In genomic region chr20:44533928-44534327, GRCh38 we compare ENCODE assay signal across 19 cellular contexts. TPM values are rescaled to one million over a fixed set of nuclear protein-coding genes. Genes with fewer than 3 reads are reported as not detected.
DNase-seq lines count a peak whose midpoint lies in the region; ATAC-seq and TF ChIP-seq lines count a peak whose summit lies in the region.
"Had no signal": no experiment of that assay in that cellular context is flagged by ENCODE, and none has a peak within 500 bp of the region (broad histone marks: within the 10 kb centered on the region; RNA-seq: fewer than 3 reads in every experiment).

No MANE protein-coding gene starts in this region.

- CTCF ChIA-PET in SK-N-SH (lab: Yijun Ruan, JAX), result interaction anchor here (1.2 to 1.9 kb wide), 2 partner anchors 75 to 417 kb away, joined by 3 to 6 read pairs; no protein-coding TSS in a partner anchor

- TF ChIP-seq POLR2A in esophagus muscularis mucosa (IDR thresholded peaks at IDR 0.05; ENCODE audit: low read depth), result no peak
- no peak for TF ChIP-seq POLR2A in uterus (IDR thresholded peaks at IDR 0.05)

- WGBS in SK-N-SH (ENCODE audit: low lambda C conversion rate), result 93% methylated on average over 4 of the region's 4 CpGs
- 48% methylated on average over 4 of the region's 4 CpGs for WGBS in esophagus muscularis mucosa

- no peak overlapping the region for H3K4me3 ChIP-seq in SK-N-SH (ENCODE audit: low read depth in 2 of 2, low read length in 1 of 2)
- no peak overlapping the region for H3K4me3 ChIP-seq in esophagus muscularis mucosa
- H3K4me3 ChIP-seq in uterus, result no peak overlapping the region
- H3K4me3 ChIP-seq: HAP-1, SJCRH30 had no signal

- H3K27ac ChIP-seq in SK-N-SH (ENCODE audit: low read depth in 2 of 2, low read length in 1 of 2) (peak overlapping the region in 1 of 2 experiments; percentile 71; a peak in 1 of 4 replicates), esophagus muscularis mucosa (replicated peaks in 1 of 4) (peak overlapping the region; percentile 83 to 91 (median 88)), uterus (peak overlapping the region; percentile 28 to 87)
- H3K27ac ChIP-seq: RWPE1, SJCRH30 had no signal

- no peak for TF ChIP-seq RAD21 in SK-N-SH (IDR thresholded peaks at IDR 0.05; ENCODE audit: low read length)

- no peak for TF ChIP-seq EP300 in SK-N-SH (IDR thresholded peaks at IDR 0.05; ENCODE audit: borderline replicate concordance in 1 of 2, low read depth in 1 of 2, low read length in 1 of 2)
- TF ChIP-seq EP300 in esophagus muscularis mucosa (IDR thresholded peaks at IDR 0.05), result no peak

- peaks cover 65% of the 10 kb centered on the region for H3K79me2 ChIP-seq in SK-N-SH (ENCODE audit: insufficient read depth)

- no peaks in the 10 kb centered on the region for H4K20me1 ChIP-seq in SK-N-SH (ENCODE audit: insufficient read depth)

- H2AFZ ChIP-seq in SK-N-SH (ENCODE audit: low read depth), result no peak overlapping the region

- H3K27me3 ChIP-seq in SK-N-SH (ENCODE audit: insufficient read depth) (no peaks in the 10 kb centered on the region), esophagus muscularis mucosa (no peaks in the 10 kb centered on the region), uterus (no peaks in the 10 kb centered on the region)

- no peak overlapping the region for H3K9ac ChIP-seq in SK-N-SH

- intact Hi-C loops in esophagus muscularis mucosa (cut with DNase I), result no loop called here
- intact Hi-C loops in uterus (cut with DNase I; ENCODE audit: low total_unique reads), result loop anchor here (5.0 kb wide), 1 partner anchor 73 kb away; no protein-coding TSS in a partner anchor

- H3K4me2 ChIP-seq in SK-N-SH, result peak overlapping the region; percentile 97; the same call in 1 of the 2 replicates

- H3F3A ChIP-seq in SK-N-SH (replicated peaks; ENCODE audit: insufficient read depth), result peaks cover 22% of the 10 kb centered on the region

- H3K9me2 ChIP-seq in SK-N-SH, result no peaks in the 10 kb centered on the region

- H3K36me3 ChIP-seq in SK-N-SH (replicated peaks in 1 of 2; ENCODE audit: control insufficient read depth in 1 of 2, insufficient read depth in 2 of 2, low read length in 1 of 2), result no peaks in the 10 kb centered on the region
- no peaks in the 10 kb centered on the region for H3K36me3 ChIP-seq in esophagus muscularis mucosa
- H3K36me3 ChIP-seq in uterus, result no peaks in the 10 kb centered on the region
- H3K36me3 ChIP-seq: HAP-1, SJCRH30 had no signal

- no peak for DNase-seq in SK-N-SH
- DNase-seq in OCI-M1 (lab: John Stamatoyannopoulos, UW), result peak; percentile 27
- DNase-seq in esophagus muscularis mucosa (ENCODE audit: extremely low spot score), result no peak
- DNase-seq in uterus, result no peak
- DNase-seq in MV-4-11 (lab: John Stamatoyannopoulos, UW), result no peak
- DNase-seq in DMS53 (lab: John Stamatoyannopoulos, UW), result no peak
- DNase-seq: ACHN; CD4-positive, CD25-positive, alpha-beta regulatory T cell; DMS79 treated with DMSO at 0.1 percent for 48 hours; GDM1; KG1; NCI-H1417; NCI-H2081; NCI-H446; NCI-H748 treated with DMSO at 0.1 percent for 48 hours; SJCRH30 had no signal

- no peak for ATAC-seq in SK-N-SH treated with all-trans-retinoic acid at 6 μM for 48 hours

- POLR2A ChIA-PET in SK-N-SH (lab: Yijun Ruan, JAX), result no interaction called here

- no peaks in the 10 kb centered on the region for H3K9me3 ChIP-seq in SK-N-SH
- H3K9me3 ChIP-seq in esophagus muscularis mucosa, result no peaks in the 10 kb centered on the region
- H3K9me3 ChIP-seq in uterus, result no peaks in the 10 kb centered on the region
- H3K9me3 ChIP-seq: HAP-1, SJCRH30 had no signal

- H3K4me1 ChIP-seq in SK-N-SH (ENCODE audit: control insufficient read depth in 1 of 2, insufficient read depth in 2 of 2, low read depth in 1 of 2, low read length in 1 of 2) (peaks cover 6 to 11% of the 10 kb centered on the region in 2 experiments), esophagus muscularis mucosa (peaks cover 5 to 71% (median 58%) of the 10 kb centered on the region in 4 donors), uterus (no peaks in the 10 kb centered on the region)
- H3K4me1 ChIP-seq: SJCRH30 had no signal

- no peak for TF ChIP-seq CTCF in SK-N-SH (IDR thresholded peaks at IDR 0.05)
- TF ChIP-seq CTCF in esophagus muscularis mucosa (IDR thresholded peaks at IDR 0.05), result no peak
- TF ChIP-seq CTCF in uterus (IDR thresholded peaks at IDR 0.05), result no peak

TF ChIP-seq in SK-N-SH, 30 proteins besides CTCF, POLR2A, EP300 and RAD21:
- TF ChIP-seq RCOR1 (IDR thresholded peaks at IDR 0.05; ENCODE audit: low read length) (no peak), RFX5 (IDR thresholded peaks at IDR 0.05; ENCODE audit: low read length) (no peak), USF1 (IDR thresholded peaks at IDR 0.05; ENCODE audit: borderline replicate concordance, low read depth) (no peak), ELF1 (IDR thresholded peaks at IDR 0.05) (no peak)

TF ChIP-seq in SK-N-SH treated with all-trans-retinoic acid at 6 μM for 48 hours, 23 proteins besides CTCF, POLR2A, EP300 and RAD21:
- TF ChIP-seq SNAI2 (CRISPR knock-in tag; IDR thresholded peaks at IDR 0.05) (no peak), ISL1 (CRISPR knock-in tag; IDR thresholded peaks at IDR 0.05) (no peak), ESRRG (CRISPR knock-in tag; IDR thresholded peaks at IDR 0.05) (no peak), CSDC2 (CRISPR knock-in tag; IDR thresholded peaks at IDR 0.05) (no peak)
TF ChIP-seq in SK-N-SH treated with all-trans-retinoic acid at 6 μM for 48 hours: peak in this region for 0.

RNA-seq across cellular contexts. Expression of gene SERINC3, which starts 12.1 kb away (rescaled TPM):
- 105 and 173 TPM in 2 replicates for polyA plus RNA-seq in SK-N-SH (2012; rRNA removed)
- polyA plus RNA-seq in SK-N-SH (2012; cell fraction: cytosol; rRNA removed), result 101 and 124 TPM in 2 replicates
- polyA plus RNA-seq in SK-N-SH (2012; cell fraction: nucleus; rRNA removed), result 71.6 and 109 TPM in 2 replicates
- total RNA-seq in esophagus muscularis mucosa (100 to 1,000 TPM; 121 to 175 (median 138) TPM), uterus (100 to 1,000 TPM in 1 of 4 donors, 10 to 100 TPM in 3; 44.1 to 113 (median 58.3) TPM)

RNA-seq across cellular contexts. Expression of gene PKIG, which starts 48.5 kb away (rescaled TPM):
- polyA plus RNA-seq in SK-N-SH (2012; rRNA removed), result 63.9 and 92.9 TPM in 2 replicates
- polyA plus RNA-seq in SK-N-SH (2012; cell fraction: cytosol; rRNA removed), result 67.5 and 78.6 TPM in 2 replicates
- 29.9 and 37.7 TPM in 2 replicates for polyA plus RNA-seq in SK-N-SH (2012; cell fraction: nucleus; rRNA removed)
- total RNA-seq in esophagus muscularis mucosa, result 100 to 1,000 TPM; 305 to 398 (median 357) TPM
- 100 to 1,000 TPM in 3 of 4 donors, 10 to 100 TPM in 1; 67.1 to 250 (median 145) TPM for total RNA-seq in uterus

RNA-seq across cellular contexts. Expression of gene TTPAL, which starts 58.3 kb away (rescaled TPM):
- polyA plus RNA-seq in SK-N-SH (2012; rRNA removed), result 4.9 and 5.7 TPM in 2 replicates
- polyA plus RNA-seq in SK-N-SH (2012; cell fraction: cytosol; rRNA removed), result 5.4 and 5.6 TPM in 2 replicates
- 12.4 and 16.5 TPM in 2 replicates for polyA plus RNA-seq in SK-N-SH (2012; cell fraction: nucleus; rRNA removed)
- total RNA-seq in esophagus muscularis mucosa (10 to 100 TPM in 3 of 4 donors, 1 to 10 TPM in 1; 9.6 to 18.2 (median 13.0) TPM), uterus (10 to 100 TPM in 2 of 4 donors, 1 to 10 TPM in 2; 4.9 to 18.2 (median 10.0) TPM)
